17 cellular contexts compared by ENCODE assay signal in the genomic region with DNA sequence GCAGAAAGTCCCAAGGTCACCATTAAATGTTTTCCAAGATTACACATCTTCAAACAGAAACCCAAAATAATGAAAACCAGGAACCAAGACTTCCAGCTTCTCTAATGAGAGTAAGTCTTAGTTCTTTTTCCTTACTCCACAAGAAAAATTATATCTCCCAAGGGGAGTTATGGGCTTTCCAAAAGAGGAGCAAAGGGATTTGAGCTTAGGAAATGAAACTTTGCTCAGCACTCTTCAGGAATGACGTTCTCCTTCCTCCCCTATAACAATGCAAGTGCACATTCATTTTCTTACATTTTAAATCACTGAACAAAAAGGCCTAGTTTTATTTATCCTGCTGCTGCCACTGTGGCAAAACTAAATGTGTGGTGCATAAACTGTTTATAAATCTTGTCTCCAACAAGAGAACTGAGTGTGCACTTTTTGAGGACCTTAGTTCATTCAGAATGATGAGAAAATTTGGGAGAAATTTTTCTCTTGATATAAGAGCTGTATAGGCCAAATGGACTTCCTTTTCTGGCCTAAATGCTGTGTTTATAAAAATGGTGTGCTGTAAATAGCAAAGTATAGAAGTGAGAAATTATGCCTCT.
DNase-seq lines count a peak whose midpoint lies in the region; ATAC-seq, FAIRE-seq and TF ChIP-seq lines count a peak whose summit lies in the region.
"Had no signal": no experiment of that assay in that cellular context is flagged by ENCODE, and none has a peak within 500 bp of the region (broad histone marks: within the 10 kb centered on the region; RNA-seq: fewer than 3 reads in every experiment).

No MANE protein-coding gene starts in this region.

- H4K20me1 ChIP-seq in SU-DHL-6 (ENCODE audit: low read depth, low read length) = no peaks in the 10 kb centered on the region

- ATAC-seq in Right ventricle myocardium inferior (no peak), HG03097 (IDR thresholded peaks at IDR 0.05; ENCODE audit: low FRiP score, unreplicated experiment) (no peak)
- ATAC-seq: stimulated activated memory B cell treated with anti-CD40 and anti-IgM and Interleukin-4, amounts not matched to agents 10 μg/mL and 1 μg/mL and 100 μg/mL, for 72 hours had no signal

- no peaks in the 10 kb centered on the region for H3K9me2 ChIP-seq in SU-DHL-6 (replicated peaks; ENCODE audit: insufficient read depth, low read length)

- H3K9me3 ChIP-seq in cardiac muscle cell (ENCODE audit: low read depth) = no peaks in the 10 kb centered on the region
- no peaks in the 10 kb centered on the region for H3K9me3 ChIP-seq in SU-DHL-6 (ENCODE audit: insufficient read depth, low read length)
- no peaks in the 10 kb centered on the region for H3K9me3 ChIP-seq in kidney (ENCODE audit: control insufficient read depth in 1 of 2, low read length in 2 of 2)
- H3K9me3 ChIP-seq in suprapubic skin = no peaks in the 10 kb centered on the region
- no peaks in the 10 kb centered on the region for H3K9me3 ChIP-seq in thyroid gland

- H3K4me1 ChIP-seq in cardiac muscle cell (ENCODE audit: low read depth) (peaks cover 30% of the 10 kb centered on the region), kidney (ENCODE audit: control insufficient read depth in 1 of 2, insufficient read depth in 1 of 2, low read depth in 1 of 2, low read length in 2 of 2) (peaks cover 19 to 22% of the 10 kb centered on the region in 2 donors), suprapubic skin (peaks cover 29% of the 10 kb centered on the region), thyroid gland (peaks cover 0 to 16% of the 10 kb centered on the region in 2 donors)

- TF ChIP-seq POLR2A in suprapubic skin (IDR thresholded peaks at IDR 0.05) (no peak), thyroid gland (IDR thresholded peaks at IDR 0.05) (no peak)

- H3K9ac ChIP-seq in SU-DHL-6 (ENCODE audit: low read length) = no peak overlapping the region
- H3K9ac ChIP-seq in kidney (ENCODE audit: low read length in 2 of 2) = no peak overlapping the region

- no peak overlapping the region for H3K4me2 ChIP-seq in SU-DHL-6 (ENCODE audit: low read depth, low read length, poor library complexity, severe bottlenecking)

- FAIRE-seq in kidney (lab: Jason Lieb, UNC) = no peak
- FAIRE-seq: frontal cortex had no signal

- TF ChIP-seq CTCF in cardiac muscle cell (IDR thresholded peaks at IDR 0.05; ENCODE audit: low read depth, low read length) (no peak), SU-DHL-6 (IDR thresholded peaks at IDR 0.05; ENCODE audit: insufficient read depth, low read length, poor library complexity, severe bottlenecking) (no peak), kidney (IDR thresholded peaks at IDR 0.05; ENCODE audit: borderline replicate concordance, extremely low read depth, insufficient read depth) (no peak), suprapubic skin (IDR thresholded peaks at IDR 0.05) (no peak), thyroid gland (IDR thresholded peaks at IDR 0.05) (no peak)

- H3K36me3 ChIP-seq in cardiac muscle cell = no peaks in the 10 kb centered on the region
- no peaks in the 10 kb centered on the region for H3K36me3 ChIP-seq in SU-DHL-6 (ENCODE audit: low read length)
- no peaks in the 10 kb centered on the region for H3K36me3 ChIP-seq in kidney (ENCODE audit: control insufficient read depth in 1 of 2, insufficient read depth in 2 of 2, low read length in 2 of 2)
- H3K36me3 ChIP-seq in suprapubic skin = no peaks in the 10 kb centered on the region
- H3K36me3 ChIP-seq in thyroid gland = no peaks in the 10 kb centered on the region

- no peaks in the 10 kb centered on the region for H3F3A ChIP-seq in SU-DHL-6 (ENCODE audit: insufficient read depth)

- 36% methylated on average over 1 of the region's 1 CpG for WGBS in suprapubic skin
- 61 to 74% methylated on average over 1 of the region's 1 CpG for WGBS in thyroid gland, 2 donors

- H3K4me3 ChIP-seq in cardiac muscle cell = no peak overlapping the region
- no peak overlapping the region for H3K4me3 ChIP-seq in SU-DHL-6 (ENCODE audit: insufficient read depth, low read length, poor library complexity, severe bottlenecking)
- H3K4me3 ChIP-seq in kidney (ENCODE audit: low read length in 2 of 2) = no peak overlapping the region
- H3K4me3 ChIP-seq in suprapubic skin = no peak overlapping the region
- no peak overlapping the region for H3K4me3 ChIP-seq in thyroid gland (replicated peaks in 1 of 3)

- H3K27me3 ChIP-seq in cardiac muscle cell = no peaks in the 10 kb centered on the region
- no peaks in the 10 kb centered on the region for H3K27me3 ChIP-seq in SU-DHL-6 (ENCODE audit: low read length)
- H3K27me3 ChIP-seq in suprapubic skin = no peaks in the 10 kb centered on the region
- H3K27me3 ChIP-seq in thyroid gland = no peaks in the 10 kb centered on the region

- DNase-seq in cardiac muscle cell (ENCODE audit: low read depth in 1 of 2, low spot score in 1 of 2) = no peak
- no peak for DNase-seq in Right ventricle myocardium inferior (ENCODE audit: missing footprints)
- DNase-seq in kidney = no peak
- DNase-seq in suprapubic skin (ENCODE audit: low spot score in 2 of 2) = no peak
- DNase-seq in nucleus accumbens (lab: John Stamatoyannopoulos, UW) = no peak
- no peak for DNase-seq in thyroid gland
- DNase-seq: ACHN; activated CD4-positive, alpha-beta T cell treated with anti-CD3 and anti-CD28 coated beads, Interleukin-2, amount 50 U/mL, for 48 hours; activated effector memory CD4-positive, alpha-beta T cell treated with anti-CD3 and anti-CD28 coated beads, Interleukin-2, amount 50 U/mL, for 16 hours; DMS153; effector CD4-positive, alpha-beta T cell; NCI-H82; T-helper 9 cell had no signal

- H3K27ac ChIP-seq in cardiac muscle cell (peak overlapping the region; percentile 95), SU-DHL-6 (ENCODE audit: low read depth, low read length) (no peak overlapping the region), kidney (ENCODE audit: low read depth in 2 of 2, low read length in 2 of 2) (peak overlapping the region; percentile 29 to 45), suprapubic skin (peak overlapping the region; percentile 70), thyroid gland (peak overlapping the region in 1 of 3 donors; percentile 4)

- no peaks in the 10 kb centered on the region for H3K79me2 ChIP-seq in SU-DHL-6 (ENCODE audit: insufficient read depth, low read length)

- intact Hi-C loops in Right ventricle myocardium inferior (cut with DNase I) (loop anchor here (5.0 kb wide), 1 partner anchor 407 kb away; a partner anchor contains a TSS), kidney (cut with DNase I) (no loop called here), thyroid gland (cut with DNase I) (loop anchor here (5.0 kb wide), 1 partner anchor 132 kb away; no protein-coding TSS in a partner anchor)

- H2AFZ ChIP-seq in SU-DHL-6 (ENCODE audit: low read depth, low read length, severe bottlenecking) = peak overlapping the region; percentile 28

- TF ChIP-seq EP300 in suprapubic skin (IDR thresholded peaks at IDR 0.05) = no peak
